Comparison of ENCODE assay signal across 1 cellular context in the genomic region with DNA sequence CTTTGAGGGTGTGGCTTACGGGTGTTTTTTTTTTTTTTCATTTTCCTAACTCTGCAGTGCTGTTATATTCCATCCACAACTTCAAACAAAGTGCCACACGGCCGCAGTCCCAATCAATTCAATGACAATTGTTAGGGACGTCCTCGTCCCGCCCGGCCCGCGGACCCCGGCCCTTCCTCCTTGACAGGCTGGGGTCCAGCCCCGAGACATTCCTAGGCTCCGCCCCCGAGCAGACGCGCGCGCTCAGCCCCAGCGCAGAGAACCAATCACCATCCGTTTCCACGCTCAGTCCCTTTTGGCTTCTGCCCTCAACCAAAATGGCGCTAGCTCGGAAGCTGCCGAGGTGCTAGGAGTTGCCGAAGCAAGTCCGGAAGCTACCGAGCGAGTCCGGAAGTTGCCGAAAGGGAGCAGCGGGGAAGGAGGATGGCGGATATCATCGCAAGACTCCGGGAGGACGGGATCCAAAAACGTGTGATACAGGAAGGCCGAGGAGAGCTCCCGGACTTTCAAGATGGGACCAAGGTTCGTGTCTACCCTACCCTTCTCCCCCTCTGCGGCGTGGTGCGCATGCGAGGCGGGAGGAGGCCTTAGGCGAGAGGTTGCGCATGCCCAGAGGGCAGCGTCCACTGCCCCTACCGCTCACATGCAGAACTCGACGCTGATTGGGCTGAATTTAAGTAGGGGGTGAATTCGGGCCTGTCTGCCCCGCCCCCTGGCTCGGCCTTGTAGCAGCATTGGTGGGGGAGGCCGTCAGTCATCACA.
TF ChIP-seq lines count a peak whose summit lies in the region.

AIP (plus strand) TSS at position 291 of the 762 bp plus-strand sequence; CDS start at position 424, 133 bp downstream.

TF ChIP-seq in K562, 482 proteins besides CTCF, POLR2A, EP300 and RAD21 (continued from another document and continues in another):
- TF ChIP-seq, protein P1, sequence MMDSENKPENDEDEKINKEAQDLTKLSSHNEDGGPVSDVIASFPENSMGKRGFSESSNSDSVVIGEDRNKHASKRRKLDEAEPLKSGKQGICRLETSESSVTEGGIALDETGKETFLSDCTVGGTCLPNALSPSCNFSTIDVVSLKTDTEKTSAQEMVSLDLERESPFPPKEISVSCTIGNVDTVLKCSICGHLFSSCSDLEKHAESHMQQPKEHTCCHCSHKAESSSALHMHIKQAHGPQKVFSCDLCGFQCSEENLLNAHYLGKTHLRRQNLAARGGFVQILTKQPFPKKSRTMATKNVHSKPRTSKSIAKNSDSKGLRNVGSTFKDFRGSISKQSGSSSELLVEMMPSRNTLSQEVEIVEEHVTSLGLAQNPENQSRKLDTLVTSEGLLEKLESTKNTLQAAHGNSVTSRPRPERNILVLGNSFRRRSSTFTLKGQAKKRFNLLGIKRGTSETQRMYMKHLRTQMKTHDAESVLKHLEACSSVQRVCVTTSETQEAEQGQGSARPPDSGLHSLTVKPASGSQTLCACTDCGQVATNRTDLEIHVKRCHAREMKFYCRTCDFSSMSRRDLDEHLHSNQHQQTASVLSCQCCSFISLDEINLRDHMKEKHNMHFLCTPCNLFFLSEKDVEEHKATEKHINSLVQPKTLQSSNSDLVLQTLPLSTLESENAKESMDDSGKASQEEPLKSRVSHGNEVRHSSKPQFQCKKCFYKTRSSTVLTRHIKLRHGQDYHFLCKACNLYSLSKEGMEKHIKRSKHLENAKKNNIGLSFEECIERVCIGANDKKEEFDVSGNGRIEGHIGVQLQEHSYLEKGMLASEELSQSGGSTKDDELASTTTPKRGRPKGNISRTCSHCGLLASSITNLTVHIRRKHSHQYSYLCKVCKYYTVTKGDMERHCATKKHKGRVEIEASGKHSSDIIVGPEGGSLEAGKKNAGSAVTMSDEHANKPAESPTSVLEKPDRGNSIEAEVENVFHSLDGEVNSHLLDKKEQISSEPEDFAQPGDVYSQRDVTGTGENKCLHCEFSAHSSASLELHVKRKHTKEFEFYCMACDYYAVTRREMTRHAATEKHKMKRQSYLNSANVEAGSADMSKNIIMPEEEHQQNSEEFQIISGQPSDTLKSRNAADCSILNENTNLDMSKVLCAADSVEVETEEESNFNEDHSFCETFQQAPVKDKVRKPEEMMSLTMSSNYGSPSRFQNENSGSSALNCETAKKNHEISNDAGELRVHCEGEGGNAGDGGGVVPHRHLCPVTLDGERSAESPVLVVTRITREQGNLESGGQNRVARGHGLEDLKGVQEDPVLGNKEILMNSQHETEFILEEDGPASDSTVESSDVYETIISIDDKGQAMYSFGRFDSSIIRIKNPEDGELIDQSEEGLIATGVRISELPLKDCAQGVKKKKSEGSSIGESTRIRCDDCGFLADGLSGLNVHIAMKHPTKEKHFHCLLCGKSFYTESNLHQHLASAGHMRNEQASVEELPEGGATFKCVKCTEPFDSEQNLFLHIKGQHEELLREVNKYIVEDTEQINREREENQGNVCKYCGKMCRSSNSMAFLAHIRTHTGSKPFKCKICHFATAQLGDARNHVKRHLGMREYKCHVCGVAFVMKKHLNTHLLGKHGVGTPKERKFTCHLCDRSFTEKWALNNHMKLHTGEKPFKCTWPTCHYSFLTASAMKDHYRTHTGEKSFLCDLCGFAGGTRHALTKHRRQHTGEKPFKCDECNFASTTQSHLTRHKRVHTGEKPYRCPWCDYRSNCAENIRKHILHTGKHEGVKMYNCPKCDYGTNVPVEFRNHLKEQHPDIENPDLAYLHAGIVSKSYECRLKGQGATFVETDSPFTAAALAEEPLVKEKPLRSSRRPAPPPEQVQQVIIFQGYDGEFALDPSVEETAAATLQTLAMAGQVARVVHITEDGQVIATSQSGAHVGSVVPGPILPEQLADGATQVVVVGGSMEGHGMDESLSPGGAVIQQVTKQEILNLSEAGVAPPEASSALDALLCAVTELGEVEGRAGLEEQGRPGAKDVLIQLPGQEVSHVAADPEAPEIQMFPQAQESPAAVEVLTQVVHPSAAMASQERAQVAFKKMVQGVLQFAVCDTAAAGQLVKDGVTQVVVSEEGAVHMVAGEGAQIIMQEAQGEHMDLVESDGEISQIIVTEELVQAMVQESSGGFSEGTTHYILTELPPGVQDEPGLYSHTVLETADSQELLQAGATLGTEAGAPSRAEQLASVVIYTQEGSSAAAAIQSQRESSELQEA (IDR thresholded peaks at IDR 0.05; ENCODE audit: low read depth), result no peak
- TF ChIP-seq ZNF717 (CRISPR knock-in tag; IDR thresholded peaks at IDR 0.05), result no peak
- no peak; the same call in 1 of the 2 replicates for TF ChIP-seq KDM2B (CRISPR knock-in tag; IDR thresholded peaks at IDR 0.05)
- TF ChIP-seq MTA2 (IDR thresholded peaks at IDR 0.05; ENCODE audit: low read depth), result no peak
- TF ChIP-seq ZKSCAN3 (CRISPR knock-in tag; IDR thresholded peaks at IDR 0.05), result no peak
- no peak for TF ChIP-seq RUNX1 (IDR thresholded peaks at IDR 0.05; ENCODE audit: low read depth)
- TF ChIP-seq ZC3H4 (CRISPR knock-in tag; IDR thresholded peaks at IDR 0.05; ENCODE audit: borderline replicate concordance), result no peak
- no peak for TF ChIP-seq PTTG1 (tag; IDR thresholded peaks at IDR 0.05; ENCODE audit: low read depth)
- no peak; a peak in 1 of 4 replicates for TF ChIP-seq KDM4B (IDR thresholded peaks at IDR 0.05; ENCODE audit: borderline replicate concordance in 2 of 2, low read depth in 1 of 2)
- no peak for TF ChIP-seq SMARCC2 (IDR thresholded peaks at IDR 0.05; ENCODE audit: low read depth)
- TF ChIP-seq, protein P2, sequence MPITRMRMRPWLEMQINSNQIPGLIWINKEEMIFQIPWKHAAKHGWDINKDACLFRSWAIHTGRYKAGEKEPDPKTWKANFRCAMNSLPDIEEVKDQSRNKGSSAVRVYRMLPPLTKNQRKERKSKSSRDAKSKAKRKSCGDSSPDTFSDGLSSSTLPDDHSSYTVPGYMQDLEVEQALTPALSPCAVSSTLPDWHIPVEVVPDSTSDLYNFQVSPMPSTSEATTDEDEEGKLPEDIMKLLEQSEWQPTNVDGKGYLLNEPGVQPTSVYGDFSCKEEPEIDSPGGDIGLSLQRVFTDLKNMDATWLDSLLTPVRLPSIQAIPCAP (CRISPR knock-in tag; IDR thresholded peaks at IDR 0.05; ENCODE audit: borderline replicate concordance), result peak; percentile 99
- TF ChIP-seq ZFP30 (CRISPR knock-in tag; IDR thresholded peaks at IDR 0.05; ENCODE audit: borderline replicate concordance), result no peak
- no peak for TF ChIP-seq SRSF3 (IDR thresholded peaks at IDR 0.05; ENCODE audit: insufficient read depth, low read length)
- TF ChIP-seq ATF3 (IDR thresholded peaks at IDR 0.05), result no peak
- TF ChIP-seq ATF3 (CRISPR knock-in tag; conservative IDR thresholded peaks at IDR 0.05), result peak; percentile 95
- TF ChIP-seq NR2C1 (IDR thresholded peaks at IDR 0.05), result no peak
- peak; percentile 50; the same call in 1 of the 2 replicates for TF ChIP-seq NR2C1 (tag; IDR thresholded peaks at IDR 0.05)
- TF ChIP-seq TAF7 (tag; IDR thresholded peaks at IDR 0.05), result peak; percentile 97
- TF ChIP-seq EZH2 (IDR thresholded peaks at IDR 0.05; ENCODE audit: borderline replicate concordance, low read depth, low read length), result no peak
- no peak for TF ChIP-seq NFATC3 (IDR thresholded peaks at IDR 0.05)
- TF ChIP-seq, protein P3, sequence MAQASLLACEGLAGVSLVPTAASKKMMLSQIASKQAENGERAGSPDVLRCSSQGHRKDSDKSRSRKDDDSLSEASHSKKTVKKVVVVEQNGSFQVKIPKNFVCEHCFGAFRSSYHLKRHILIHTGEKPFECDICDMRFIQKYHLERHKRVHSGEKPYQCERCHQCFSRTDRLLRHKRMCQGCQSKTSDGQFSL (CRISPR knock-in tag; IDR thresholded peaks at IDR 0.05), result peak; percentile 95
- TF ChIP-seq, protein P3 (tag; IDR thresholded peaks at IDR 0.05), result no peak
- TF ChIP-seq SMAD1 (IDR thresholded peaks at IDR 0.05; ENCODE audit: low read depth, low read length, partially characterized antibody), result no peak
- peak; percentile 56; the same call in 1 of the 2 replicates for TF ChIP-seq CREB1 (IDR thresholded peaks at IDR 0.05)
- TF ChIP-seq CREB1 (CRISPR knock-in tag; IDR thresholded peaks at IDR 0.05), result peak; percentile 85; the same call in 1 of the 2 replicates
- TF ChIP-seq ZNF518B (CRISPR knock-in tag; IDR thresholded peaks at IDR 0.05), result no peak
- TF ChIP-seq EP400 (IDR thresholded peaks at IDR 0.05), result peak; percentile 69
- TF ChIP-seq, protein P4, sequence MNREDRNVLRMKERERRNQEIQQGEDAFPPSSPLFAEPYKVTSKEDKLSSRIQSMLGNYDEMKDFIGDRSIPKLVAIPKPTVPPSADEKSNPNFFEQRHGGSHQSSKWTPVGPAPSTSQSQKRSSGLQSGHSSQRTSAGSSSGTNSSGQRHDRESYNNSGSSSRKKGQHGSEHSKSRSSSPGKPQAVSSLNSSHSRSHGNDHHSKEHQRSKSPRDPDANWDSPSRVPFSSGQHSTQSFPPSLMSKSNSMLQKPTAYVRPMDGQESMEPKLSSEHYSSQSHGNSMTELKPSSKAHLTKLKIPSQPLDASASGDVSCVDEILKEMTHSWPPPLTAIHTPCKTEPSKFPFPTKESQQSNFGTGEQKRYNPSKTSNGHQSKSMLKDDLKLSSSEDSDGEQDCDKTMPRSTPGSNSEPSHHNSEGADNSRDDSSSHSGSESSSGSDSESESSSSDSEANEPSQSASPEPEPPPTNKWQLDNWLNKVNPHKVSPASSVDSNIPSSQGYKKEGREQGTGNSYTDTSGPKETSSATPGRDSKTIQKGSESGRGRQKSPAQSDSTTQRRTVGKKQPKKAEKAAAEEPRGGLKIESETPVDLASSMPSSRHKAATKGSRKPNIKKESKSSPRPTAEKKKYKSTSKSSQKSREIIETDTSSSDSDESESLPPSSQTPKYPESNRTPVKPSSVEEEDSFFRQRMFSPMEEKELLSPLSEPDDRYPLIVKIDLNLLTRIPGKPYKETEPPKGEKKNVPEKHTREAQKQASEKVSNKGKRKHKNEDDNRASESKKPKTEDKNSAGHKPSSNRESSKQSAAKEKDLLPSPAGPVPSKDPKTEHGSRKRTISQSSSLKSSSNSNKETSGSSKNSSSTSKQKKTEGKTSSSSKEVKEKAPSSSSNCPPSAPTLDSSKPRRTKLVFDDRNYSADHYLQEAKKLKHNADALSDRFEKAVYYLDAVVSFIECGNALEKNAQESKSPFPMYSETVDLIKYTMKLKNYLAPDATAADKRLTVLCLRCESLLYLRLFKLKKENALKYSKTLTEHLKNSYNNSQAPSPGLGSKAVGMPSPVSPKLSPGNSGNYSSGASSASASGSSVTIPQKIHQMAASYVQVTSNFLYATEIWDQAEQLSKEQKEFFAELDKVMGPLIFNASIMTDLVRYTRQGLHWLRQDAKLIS (CRISPR knock-in tag; IDR thresholded peaks at IDR 0.05), result peak; percentile 96
- TF ChIP-seq CAMTA2 (CRISPR knock-in tag; conservative IDR thresholded peaks at IDR 0.05), result no peak
- no peak for TF ChIP-seq BCLAF1 (IDR thresholded peaks at IDR 0.05; ENCODE audit: borderline replicate concordance in 1 of 2, control insufficient read depth in 1 of 2, low read depth in 2 of 2, low read length in 1 of 2)
